Comparison of ENCODE assay signal across 8 cellular contexts in the genomic region with DNA sequence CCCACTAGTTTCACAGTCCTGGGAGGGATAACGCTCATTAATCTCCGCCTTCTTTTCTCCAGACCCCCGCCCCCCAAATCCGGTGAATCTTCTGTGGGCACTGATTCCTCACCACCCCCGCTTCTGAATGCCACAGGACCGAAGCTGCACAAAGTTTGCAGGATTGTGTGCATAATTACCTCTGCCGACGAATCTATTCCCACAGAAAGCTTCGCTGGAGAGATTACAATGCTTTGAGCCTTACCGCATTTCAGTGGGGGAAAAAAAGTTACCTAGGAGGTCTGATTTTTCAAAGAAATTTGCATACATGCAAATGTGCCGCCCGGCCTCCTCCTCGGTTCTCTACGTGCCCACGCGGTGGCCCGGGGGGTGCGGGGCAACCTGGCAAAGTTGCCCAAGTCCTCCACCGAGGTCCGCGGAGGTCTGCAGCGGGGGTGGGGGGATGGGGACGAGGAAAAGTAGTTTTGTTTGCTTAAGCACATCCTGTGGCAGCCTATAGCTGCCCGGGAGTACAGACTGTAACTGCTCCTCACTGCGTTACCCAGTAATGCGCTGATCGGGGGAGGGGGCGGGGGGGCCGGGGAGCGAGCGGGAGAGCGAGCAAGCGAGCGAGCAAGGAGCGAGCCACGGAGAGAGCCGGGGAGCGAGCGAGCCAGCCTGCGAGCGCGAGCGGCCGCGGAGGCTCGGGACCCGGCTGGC. TPM values are rescaled to one million over a fixed set of nuclear protein-coding genes. Genes with fewer than 3 reads are reported as not detected.
DNase-seq lines count a peak whose midpoint lies in the region; ATAC-seq, FAIRE-seq and TF ChIP-seq lines count a peak whose summit lies in the region.

No MANE protein-coding gene starts in this region.

- no TSS peak for BruUV-seq in endothelial cell of umbilical vein (replicated peaks; lab: Mats Ljungman, UMichigan)

- H3K9ac ChIP-seq in endothelial cell of umbilical vein (replicated peaks; ENCODE audit: extremely low read depth, insufficient read depth, low read length) = peak overlapping the region; percentile 53

- peaks cover 42% of the 10 kb centered on the region for H3K79me2 ChIP-seq in endothelial cell of umbilical vein (ENCODE audit: control insufficient read depth, insufficient read depth, low read length)

- peak overlapping the region; percentile 46 for H3K4me3 ChIP-seq in GM08714 (ENCODE audit: low read length)
- H3K4me3 ChIP-seq in endothelial cell of umbilical vein (replicated peaks in 1 of 3; ENCODE audit: insufficient read depth in 1 of 3, low read depth in 1 of 3, low read length in 3 of 3) = peak overlapping the region; percentile 72 to 91 (median 86)
- H3K4me3 ChIP-seq in stomach = peak overlapping the region; percentile 77 to 90 (median 88)

- intact Hi-C loops in endothelial cell of umbilical vein (cut with micrococcal nuclease) = loop anchor here (1.0 to 5.0 kb wide), 4 partner anchors 103 to 372 kb away; no protein-coding TSS in a partner anchor
- intact Hi-C loops in stomach (cut with DNase I; ENCODE audit: low total_unique reads) = no loop called here

- DNase-seq in NCI-H446 treated with DMSO at 0.1 percent for 48 hours (lab: John Stamatoyannopoulos, UW) = peak; percentile 42
- DNase-seq in activated T-cell treated with anti-CD3 and anti-CD28 coated beads for 24 hours (ENCODE audit: low read depth) = peak; percentile 39
- peak; percentile 69 for DNase-seq in endothelial cell of umbilical vein (ENCODE audit: low read depth, low spot score)
- peak; percentile 30 for DNase-seq in mucosa of gallbladder (ENCODE audit: low spot score)
- peak; percentile 36 for DNase-seq in stomach
- no peak for DNase-seq in A172 (ENCODE audit: low spot score)

- H3K36me3 ChIP-seq in endothelial cell of umbilical vein (ENCODE audit: control insufficient read depth in 2 of 2, extremely low read depth in 1 of 2, insufficient read depth in 2 of 2, low read length in 2 of 2) = no peaks in the 10 kb centered on the region
- no peaks in the 10 kb centered on the region for H3K36me3 ChIP-seq in stomach

- dilution Hi-C loops in endothelial cell of umbilical vein (cut with MboI; ENCODE audit: extremely low pct_ligation_motif_present, low sequenced_read_pairs) = no loop called here

- no peak for TF ChIP-seq EP300 in stomach (IDR thresholded peaks at IDR 0.05)

- H3K27ac ChIP-seq in endothelial cell of umbilical vein (ENCODE audit: insufficient read depth, low read depth, low read length) (peak overlapping the region; percentile 22), stomach (peak overlapping the region; percentile 89 to 98 (median 96))

- H3K27me3 ChIP-seq in endothelial cell of umbilical vein (ENCODE audit: control insufficient read depth in 2 of 2, insufficient read depth in 2 of 2, low read length in 2 of 2) = no peaks in the 10 kb centered on the region
- H3K27me3 ChIP-seq in stomach = peaks cover 0 to 5% (median 0%) of the 10 kb centered on the region in 3 donors

- H4K20me1 ChIP-seq in endothelial cell of umbilical vein (replicated peaks; ENCODE audit: control insufficient read depth, extremely low read depth, insufficient read depth, low read length) = peaks cover 4% of the 10 kb centered on the region

- no peak for TF ChIP-seq CTCF in endothelial cell of umbilical vein (IDR thresholded peaks at IDR 0.05; ENCODE audit: extremely low read depth in 1 of 2, insufficient read depth in 1 of 2, low read depth in 1 of 2, low read length in 2 of 2)
- TF ChIP-seq CTCF in stomach (IDR thresholded peaks at IDR 0.05) = no peak

- no peak for FAIRE-seq in endothelial cell of umbilical vein (lab: Jason Lieb, UNC)

- TF ChIP-seq POLR2A in endothelial cell of umbilical vein (IDR thresholded peaks at IDR 0.05; ENCODE audit: low read depth, low read length) (peak; percentile 10), stomach (IDR thresholded peaks at IDR 0.05) (no peak), GM18505 (IDR thresholded peaks at IDR 0.05; ENCODE audit: borderline replicate concordance, extremely low read depth, insufficient read depth, insufficient read length) (no peak)

- H2AFZ ChIP-seq in endothelial cell of umbilical vein (ENCODE audit: low read depth, low read length) = peak overlapping the region; percentile 86

- H3K4me2 ChIP-seq in endothelial cell of umbilical vein (ENCODE audit: insufficient read depth, low read length) = peak overlapping the region; percentile 93

- ATAC-seq in GM18505 (IDR thresholded peaks at IDR 0.05; ENCODE audit: unreplicated experiment) = no peak

- no peaks in the 10 kb centered on the region for H3K9me1 ChIP-seq in endothelial cell of umbilical vein (replicated peaks; ENCODE audit: control insufficient read depth, extremely low read depth, insufficient read depth, low read length)

- WGBS in stomach, 5 donors = 1% methylated on average over 25 to 47 of the region's 47 CpGs

- H3K9me3 ChIP-seq in endothelial cell of umbilical vein (replicated peaks; ENCODE audit: control insufficient read depth, insufficient read depth, low read length) = no peaks in the 10 kb centered on the region
- no peaks in the 10 kb centered on the region for H3K9me3 ChIP-seq in stomach

- H3K4me1 ChIP-seq in endothelial cell of umbilical vein (ENCODE audit: control insufficient read depth, extremely low read depth, insufficient read depth, low read length) (peaks cover 55% of the 10 kb centered on the region), stomach (peaks cover 28 to 67% (median 53%) of the 10 kb centered on the region in 4 donors)

- CTCF ChIA-PET in endothelial cell of umbilical vein (lab: Charles Lee) = interaction anchor here (0.6 to 6.1 kb wide), 8 partner anchors 12 to 771 kb away, joined by 3 to 78 read pairs (median 4); no protein-coding TSS in a partner anchor

- POLR2A ChIA-PET in endothelial cell of umbilical vein (lab: Charles Lee) = interaction anchor here (0.7 to 1.2 kb wide), 3 partner anchors 179 to 530 kb away, joined by 3 to 8 read pairs (median 4); no protein-coding TSS in a partner anchor

TF ChIP-seq in endothelial cell of umbilical vein, 7 proteins besides CTCF, POLR2A, EP300 and RAD21:
- TF ChIP-seq MYC (IDR thresholded peaks at IDR 0.05; ENCODE audit: low read depth, low read length) = no peak
- no peak for TF ChIP-seq POLR2AphosphoS5 (IDR thresholded peaks at IDR 0.05; ENCODE audit: insufficient read depth, low read depth, low read length)
- TF ChIP-seq, protein P1, sequence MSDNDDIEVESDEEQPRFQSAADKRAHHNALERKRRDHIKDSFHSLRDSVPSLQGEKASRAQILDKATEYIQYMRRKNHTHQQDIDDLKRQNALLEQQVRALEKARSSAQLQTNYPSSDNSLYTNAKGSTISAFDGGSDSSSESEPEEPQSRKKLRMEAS (IDR thresholded peaks at IDR 0.05; ENCODE audit: insufficient read depth, insufficient read length) = no peak
- TF ChIP-seq FOS (IDR thresholded peaks at IDR 0.05; ENCODE audit: borderline replicate concordance, insufficient read depth, low read length) = no peak
- no peak for TF ChIP-seq GATA2 (IDR thresholded peaks at IDR 0.05; ENCODE audit: insufficient read depth, insufficient read length, low read depth, low read length)
- TF ChIP-seq JUN (IDR thresholded peaks at IDR 0.05; ENCODE audit: borderline replicate concordance, insufficient read depth, insufficient read length, low read depth) = no peak
- no peak for TF ChIP-seq EZH2 (IDR thresholded peaks at IDR 0.05; ENCODE audit: borderline replicate concordance, low read depth, low read length, severe bottlenecking)

RNA-seq across cellular contexts. Expression of a gene that starts 0.6 kb away (rescaled TPM):
- total RNA-seq in endothelial cell of umbilical vein (41.3 and 47.0 TPM in 2 replicates), mucosa of gallbladder (82.8 TPM), stomach (100 to 1,000 TPM in 1 of 5 donors, 10 to 100 TPM in 4; 16.8 to 108 (median 61.0) TPM)
- polyA plus RNA-seq in endothelial cell of umbilical vein (25.5 and 31.2 TPM in 2 replicates), stomach (10 to 100 TPM in 2 of 3 donors, 1 to 10 TPM in 1; 9.6 to 11.9 (median 10.0) TPM)
- polyA plus RNA-seq in endothelial cell of umbilical vein (2011; cell fraction: cytosol; rRNA removed) = 15.5 and 15.8 TPM in 2 replicates
- polyA plus RNA-seq in endothelial cell of umbilical vein (2011; cell fraction: nucleus; rRNA removed) = 23.4 and 25.6 TPM in 2 replicates
- 11.7 and 12.9 TPM in 2 replicates for polyA plus RNA-seq in endothelial cell of umbilical vein (2012)
- polyA minus RNA-seq in endothelial cell of umbilical vein = 85.6 and 92.4 TPM in 2 replicates
- 32.8 TPM for polyA minus RNA-seq in endothelial cell of umbilical vein (2011; cell fraction: cytosol; rRNA and poly(A)+ RNA removed)
- polyA minus RNA-seq in endothelial cell of umbilical vein (2011; cell fraction: nucleus; rRNA and poly(A)+ RNA removed) = 103 and 113 TPM in 2 replicates
- total RNA-seq in A172 (2014; rRNA removed; shearing (Covaris generic)) = 0.22 and 0.31 TPM in 2 replicates

Comparison
In these comparisons a context has a peak if more than half of its experiments do, and no peak if none do; other contexts are left out.
1. RNA of a gene that starts 0.6 kb away (total RNA-seq): 82.8 TPM in mucosa of gallbladder (single experiment), 16.8 to 108 TPM in stomach and 41.3 to 47.0 TPM in endothelial cell of umbilical vein; 0.22 to 0.31 TPM in A172; every median in the first group is over 10 times any median in the second.
2. Peak in every context shown above with its lines, with median percentiles within 50 percentile points of each other: H3K4me3 ChIP-seq.